Comparison of ENCODE assay signal across 8 cellular contexts in the genomic region with DNA sequence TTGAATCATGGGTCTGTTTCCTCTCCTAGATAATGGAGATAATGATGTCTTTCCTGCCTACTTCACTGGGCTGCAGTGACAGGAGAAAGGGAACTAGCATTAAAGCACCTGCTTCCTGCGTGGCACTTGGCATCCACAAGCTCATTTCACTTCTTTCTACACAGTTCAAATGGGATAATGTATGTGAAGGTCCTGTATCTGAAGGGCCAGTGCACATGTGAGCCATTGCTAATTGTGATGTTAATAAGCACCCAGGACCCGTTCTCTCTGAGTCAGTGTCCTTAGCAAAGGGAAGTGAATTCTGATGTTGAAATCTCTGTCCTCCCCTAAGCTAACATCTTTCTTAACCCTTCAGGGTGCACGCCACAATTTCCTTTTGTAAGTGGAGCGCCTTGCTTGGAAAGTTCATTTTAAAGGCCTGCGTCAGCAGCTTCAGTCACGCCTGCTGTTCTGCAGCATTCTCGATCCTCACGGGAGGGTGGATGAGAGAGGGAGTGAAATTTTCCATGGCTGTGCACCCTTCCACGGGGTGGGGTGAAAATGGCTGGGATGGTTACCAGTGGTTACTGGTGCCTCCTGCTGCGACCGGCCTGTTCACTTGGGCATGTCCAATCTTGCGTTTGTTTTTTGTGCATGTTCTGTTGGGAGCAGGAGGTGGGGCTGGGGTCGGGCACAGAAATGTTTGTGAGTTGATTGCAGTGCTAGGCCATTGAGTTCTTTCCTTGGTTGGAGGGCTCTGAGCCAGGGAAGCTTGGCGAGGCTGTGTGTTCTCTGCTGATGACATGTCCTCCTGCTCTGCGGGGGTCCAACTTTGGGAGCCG.
DNase-seq lines count a peak whose midpoint lies in the region; ATAC-seq lines count a peak whose summit lies in the region.

No MANE protein-coding gene starts in this region.

- peak; percentile 52 for DNase-seq in AG08395 (ENCODE audit: low spot score)
- DNase-seq in KG1 (lab: John Stamatoyannopoulos, UW), result peak; percentile 80
- peak; percentile 97 for DNase-seq in amniotic epithelial cell (ENCODE audit: low read depth)
- DNase-seq in smooth muscle cell of the brain vasculature (ENCODE audit: low read depth, low spot score), result peak; percentile 73
- DNase-seq in effector CD4-positive, alpha-beta T cell, result no peak
- DNase-seq in T-helper 9 cell, result no peak

- H3K27me3 ChIP-seq in iPS-15b (ENCODE audit: control insufficient read depth, insufficient read depth, low read length), result no peaks in the 10 kb centered on the region

- no peak for ATAC-seq in HG03457 (IDR thresholded peaks at IDR 0.05; ENCODE audit: unreplicated experiment)

- no peaks in the 10 kb centered on the region for H3K9me3 ChIP-seq in iPS-15b (ENCODE audit: control insufficient read depth, insufficient read depth, low read length)

- H3K4me3 ChIP-seq in iPS-15b (ENCODE audit: low read depth, low read length), result no peak overlapping the region

- H3K9ac ChIP-seq in iPS-15b (ENCODE audit: low read depth, low read length), result peak overlapping the region; percentile 32

- peaks cover 28% of the 10 kb centered on the region for H3K4me1 ChIP-seq in iPS-15b (ENCODE audit: control insufficient read depth, insufficient read depth, low read length)

- no peaks in the 10 kb centered on the region for H3K36me3 ChIP-seq in iPS-15b (ENCODE audit: control insufficient read depth, insufficient read depth, low read length)

Comparison
In these comparisons a context has a peak if more than half of its experiments do, and no peak if none do; other contexts are left out.
1. DNase-seq: peak in AG08395 (single experiment), KG1 (single experiment), amniotic epithelial cell (single experiment) and smooth muscle cell of the brain vasculature (single experiment); none in effector CD4-positive, alpha-beta T cell (single experiment) and T-helper 9 cell (single experiment).